ENCODE assay signal across 8 cellular contexts in the genomic region with DNA sequence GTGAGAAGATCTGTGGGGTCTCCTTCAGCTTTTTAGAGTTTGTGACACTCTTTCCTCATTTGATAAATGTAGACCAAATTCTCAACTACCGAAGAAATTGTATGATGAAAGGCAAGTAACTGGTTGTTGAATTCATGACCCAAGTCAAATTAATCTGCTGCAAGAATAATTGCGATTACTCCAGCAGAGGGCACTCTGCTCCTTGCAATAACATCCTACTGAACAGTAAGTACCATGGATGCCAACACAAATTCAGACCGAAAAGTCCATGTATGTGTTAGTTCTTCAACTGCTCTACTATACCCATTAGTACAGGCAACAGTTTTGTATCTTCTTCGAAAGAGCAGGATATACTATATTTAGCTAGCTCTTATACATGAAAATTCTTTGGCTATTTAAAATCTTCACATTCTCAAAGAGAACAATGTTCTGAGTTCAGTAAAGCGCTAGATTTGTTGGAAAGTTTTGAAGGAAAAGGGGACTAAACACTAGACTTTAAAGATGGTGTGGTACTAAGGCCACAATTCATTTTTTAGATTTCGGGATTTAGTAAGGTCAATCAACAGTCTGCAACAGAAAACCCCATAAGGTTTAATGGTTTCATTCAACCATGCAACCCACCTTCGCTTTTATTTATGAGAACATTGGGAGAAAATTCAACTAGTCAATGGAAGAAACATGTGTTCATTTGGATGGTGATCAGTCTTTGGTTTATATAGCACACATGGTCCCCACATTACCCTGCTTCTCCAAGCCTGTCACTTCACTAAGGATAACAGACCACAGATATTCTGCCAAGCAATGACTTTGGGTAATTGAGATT.
A peak's percentile ranks its signal among the peaks of the same experiment; 100 is the strongest.
DNase-seq lines count a peak whose midpoint lies in the region; ATAC-seq and TF ChIP-seq lines count a peak whose summit lies in the region.

No MANE protein-coding gene starts in this region.

- DNase-seq in NCI-H1417 (lab: John Stamatoyannopoulos, UW) (peak; percentile 53 to 93 (median 60)), NCI-H1417 treated with DMSO at 0.1 percent for 48 hours (lab: John Stamatoyannopoulos, UW) (no peak), HCT116 (ENCODE audit: low read depth, low spot score) (peak; percentile 74), NCI-H1048 (lab: John Stamatoyannopoulos, UW) (peak; percentile 34), SW480 (ENCODE audit: low spot score) (peak; percentile 60), cerebellar nuclear complex (lab: John Stamatoyannopoulos, UW) (peak; percentile 22 to 71), kidney epithelial cell (ENCODE audit: low read depth) (peak; percentile 56)
- peak; percentile 55 for DNase-seq in stimulated activated CD4-positive, alpha-beta T cell treated with anti-CD3 and anti-CD28 coated beads, Interleukin-4, amount 100 ng/mL, for 24 hours

- H3K27me3 ChIP-seq in HCT116 (ENCODE audit: insufficient read depth, low read length) (no peaks in the 10 kb centered on the region), kidney epithelial cell (ENCODE audit: control insufficient read depth, insufficient read depth, low read length) (no peaks in the 10 kb centered on the region)

- RAD21 ChIA-PET in HCT116 (lab: Charles Lee; ENCODE audit: low non-redundant PET in 1 of 2, low total read pairs in 2 of 2, uncharacterized antibody in 2 of 2, unreplicated experiment in 2 of 2): no interaction called here

- H3K9me2 ChIP-seq in HCT116 (ENCODE audit: insufficient read depth): no peaks in the 10 kb centered on the region

- peak; percentile 56 for ATAC-seq in HCT116

- H3K36me3 ChIP-seq in HCT116 (ENCODE audit: control insufficient read depth in 1 of 2, insufficient read depth in 2 of 2, low read length in 2 of 2) (no peaks in the 10 kb centered on the region), kidney epithelial cell (ENCODE audit: control insufficient read depth, insufficient read depth, low read length) (no peaks in the 10 kb centered on the region)

- TF ChIP-seq CTCF in HCT116 (IDR thresholded peaks at IDR 0.05 in 2 of 3, conservative IDR thresholded peaks at IDR 0.05 in 1 of 3; ENCODE audit: borderline replicate concordance in 1 of 3, insufficient read depth in 1 of 3, low read depth in 2 of 3, low read length in 2 of 3) (peak; percentile 70 to 82 (median 70); a peak in 5 of 6 replicates), kidney epithelial cell (IDR thresholded peaks at IDR 0.05; ENCODE audit: insufficient read depth, low read length, poor library complexity, severe bottlenecking) (peak; percentile 70)

- no peaks in the 10 kb centered on the region for H3K79me2 ChIP-seq in HCT116 (ENCODE audit: insufficient read depth, low read length)

- no peaks in the 10 kb centered on the region for H3K9me3 ChIP-seq in HCT116 (ENCODE audit: control insufficient read depth in 1 of 2, insufficient read depth in 1 of 2, low read depth in 1 of 2, low read length in 2 of 2)

- CTCF ChIA-PET in HCT116 (lab: Charles Lee): interaction anchor here (1.7 to 1.8 kb wide), 2 partner anchors 11 to 22 kb away, joined by 4 to 7 read pairs; no protein-coding TSS in a partner anchor

- no peak overlapping the region for H3K9ac ChIP-seq in HCT116 (ENCODE audit: low read length)

- H3K4me3 ChIP-seq in HCT116 (replicated peaks in 1 of 2; ENCODE audit: low read depth in 1 of 2, low read length in 2 of 2): no peak overlapping the region
- H3K4me3 ChIP-seq in kidney epithelial cell (ENCODE audit: low read depth, low read length): no peak overlapping the region

- no TSS peak for BruUV-seq in HCT116 (replicated peaks; lab: Mats Ljungman, UMichigan)

- peak overlapping the region; percentile 54 for H2AFZ ChIP-seq in HCT116 (ENCODE audit: low read depth, low read length, poor library complexity, severe bottlenecking)

- peaks cover 3 to 12% of the 10 kb centered on the region in 2 experiments; a peak in 3 of 4 replicates for H3K4me1 ChIP-seq in HCT116 (ENCODE audit: control insufficient read depth in 1 of 2, insufficient read depth in 2 of 2, low read length in 2 of 2)

- H4K20me1 ChIP-seq in HCT116 (ENCODE audit: insufficient read depth): no peaks in the 10 kb centered on the region

- peak overlapping the region; percentile 6; the same call in 1 of the 2 replicates for H3K4me2 ChIP-seq in HCT116 (ENCODE audit: low read length)

- POLR2A ChIA-PET in HCT116 (lab: Charles Lee): no interaction called here

- no peak overlapping the region for H3K27ac ChIP-seq in HCT116 (ENCODE audit: low read depth, low read length)

- peak; percentile 90 for TF ChIP-seq RAD21 in HCT116 (IDR thresholded peaks at IDR 0.05; ENCODE audit: low read depth)

- TF ChIP-seq POLR2A in HCT116 (IDR thresholded peaks at IDR 0.05; ENCODE audit: borderline replicate concordance, extremely low read depth, insufficient read depth, insufficient read length): no peak

- intact Hi-C loops in HCT116 (cut with micrococcal nuclease): loop anchor here (1.0 to 10.0 kb wide), 3 partner anchors 23 to 1983 kb away; a partner anchor contains a TSS

TF ChIP-seq in HCT116, 20 proteins besides CTCF, POLR2A, EP300 and RAD21:
- peak; percentile 27; the same call in 1 of the 2 replicates for TF ChIP-seq CBX3 (IDR thresholded peaks at IDR 0.05; ENCODE audit: low read depth)
- TF ChIP-seq TCF7L2 (IDR thresholded peaks at IDR 0.05; ENCODE audit: borderline replicate concordance, extremely low read depth, insufficient read depth, insufficient read length): no peak
